ENCODE assay signal across 9 cellular contexts in genomic region chrX:153708415-153708814, GRCh38. TPM values are rescaled to one million over a fixed set of nuclear protein-coding genes. Genes with fewer than 3 reads are reported as not detected.
DNase-seq lines count a peak whose midpoint lies in the region; ATAC-seq and TF ChIP-seq lines count a peak whose summit lies in the region.
"Had no signal": no experiment of that assay in that cellular context is flagged by ENCODE, and none has a peak within 500 bp of the region (broad histone marks: within the 10 kb centered on the region; RNA-seq: fewer than 3 reads in every experiment).

No MANE protein-coding gene starts in this region.

- no peak for ATAC-seq in HG02798 (IDR thresholded peaks at IDR 0.05; ENCODE audit: poor library complexity, unreplicated experiment)

- no peaks in the 10 kb centered on the region for H3K9me3 ChIP-seq in HAP-1

- peaks cover 0 to under 1% (median 0%) of the 10 kb centered on the region in 7 donors for H3K9me3 Mint-ChIP-seq in CD14-positive monocyte
- H3K9me3 Mint-ChIP-seq: natural killer cell treated with Interleukin-12 subunit alpha and Interleukin-12 subunit beta and Interleukin-15 and Interleukin-18, amount 100 ng/mL, for 72 hours had no signal

- in situ Hi-C loops in HAP-1 (cut with MboI; ENCODE audit: low sequenced_read_pairs), result no loop called here

- peaks cover 50% of the 10 kb centered on the region for H3K36me3 ChIP-seq in HAP-1 (replicated peaks)

- no peaks in the 10 kb centered on the region for H3K27me3 ChIP-seq in HAP-1 (ENCODE audit: low read depth)

- H3K4me1 ChIP-seq in HAP-1, result no peaks in the 10 kb centered on the region

- TF ChIP-seq CTCF in CD14-positive monocyte (IDR thresholded peaks at IDR 0.05), result peak; percentile 62

- H3K4me3 Mint-ChIP-seq in CD14-positive monocyte, result no peak overlapping the region
- H3K4me3 Mint-ChIP-seq: natural killer cell treated with Interleukin-12 subunit alpha and Interleukin-12 subunit beta and Interleukin-15 and Interleukin-18, amount 100 ng/mL, for 72 hours had no signal

- intact Hi-C loops in CD14-positive monocyte (cut with micrococcal nuclease), result no loop called here

- peak overlapping the region in 5 of 7 donors; percentile 46 to 66 (median 59) for H3K27ac Mint-ChIP-seq in CD14-positive monocyte
- H3K27ac Mint-ChIP-seq: natural killer cell treated with Interleukin-12 subunit alpha and Interleukin-12 subunit beta and Interleukin-15 and Interleukin-18, amount 100 ng/mL, for 72 hours had no signal

- peaks cover 46 to 65% of the 10 kb centered on the region in 2 donors for H3K36me3 Mint-ChIP-seq in CD14-positive monocyte
- H3K36me3 Mint-ChIP-seq: natural killer cell treated with Interleukin-12 subunit alpha and Interleukin-12 subunit beta and Interleukin-15 and Interleukin-18, amount 100 ng/mL, for 72 hours had no signal

- peaks cover 8% of the 10 kb centered on the region for H3K4me1 Mint-ChIP-seq in CD14-positive monocyte

- DNase-seq in CD14-positive monocyte (ENCODE audit: low spot score), result peak; percentile 76
- peak; percentile 49 to 88 for DNase-seq in HAP-1 (ENCODE audit: low spot score in 2 of 2)
- DNase-seq in OCI-M1 (lab: John Stamatoyannopoulos, UW), result peak; percentile 73
- peak in 50 of 58 donors; percentile 2 to 68 (median 42) for DNase-seq in anterior cingulate cortex (lab: John Stamatoyannopoulos, UW)
- DNase-seq in hepatic stellate cell (ENCODE audit: low spot score), result peak; percentile 79
- peak; percentile 43 for DNase-seq in skeletal muscle cell (ENCODE audit: low read depth)
- no peak for DNase-seq in NK-92 (lab: John Stamatoyannopoulos, UW; ENCODE audit: unreplicated experiment)

- H3K4me3 ChIP-seq in HAP-1, result no peak overlapping the region
- H3K4me3 ChIP-seq in skeletal muscle cell (ENCODE audit: low read depth, low read length), result no peak overlapping the region

- H3K27me3 Mint-ChIP-seq in CD14-positive monocyte (ENCODE audit: low read depth in 3 of 3), result peaks cover 0 to 12% (median 0%) of the 10 kb centered on the region in 3 donors
- H3K27me3 Mint-ChIP-seq: natural killer cell treated with Interleukin-12 subunit alpha and Interleukin-12 subunit beta and Interleukin-15 and Interleukin-18, amount 100 ng/mL, for 72 hours had no signal

RNA-seq across cellular contexts. Expression of gene BCAP31, which starts 15.8 kb away (rescaled TPM):
- 100 to 1,000 TPM; 288 to 294 TPM for polyA plus RNA-seq in CD14-positive monocyte

RNA-seq across cellular contexts. Expression of gene ABCD1, which starts 16.2 kb away (rescaled TPM):
- 1 to 10 TPM; 5.6 to 5.8 TPM for polyA plus RNA-seq in CD14-positive monocyte

RNA-seq across cellular contexts. Expression of gene SLC6A8, which starts 20.7 kb away (rescaled TPM):
- under 1 TPM; 0.23 to 0.85 TPM for polyA plus RNA-seq in CD14-positive monocyte

RNA-seq across cellular contexts. Expression of gene PNCK, which starts 34.8 kb away (rescaled TPM):
- polyA plus RNA-seq in CD14-positive monocyte, result not detected

RNA-seq across cellular contexts. Expression of gene PLXNB3, which starts 55.6 kb away (rescaled TPM):
- not detected for polyA plus RNA-seq in CD14-positive monocyte
